In genomic region chr1:235948774-235949427, GRCh38 we compare ENCODE assay signal across 17 cellular contexts.
A peak's percentile ranks its signal among the peaks of the same experiment; 100 is the strongest.
DNase-seq lines count a peak whose midpoint lies in the region; ATAC-seq and TF ChIP-seq lines count a peak whose summit lies in the region.
"Had no signal": no experiment of that assay in that cellular context is flagged by ENCODE, and none has a peak within 500 bp of the region (broad histone marks: within the 10 kb centered on the region; RNA-seq: fewer than 3 reads in every experiment).

No MANE protein-coding gene starts in this region.

- no peak overlapping the region for H3K4me3 Mint-ChIP-seq in naive thymus-derived CD4-positive, alpha-beta T cell

- TF ChIP-seq CTCF in Panc1 (IDR thresholded peaks at IDR 0.05) (no peak), gastroesophageal sphincter (IDR thresholded peaks at IDR 0.05) (no peak), spleen (IDR thresholded peaks at IDR 0.05 in 8 of 11, conservative IDR thresholded peaks at IDR 0.05 in 3 of 11) (no peak), GM13977 (IDR thresholded peaks at IDR 0.05; ENCODE audit: extremely low read depth, insufficient read depth, missing control alignments) (no peak), body of pancreas (IDR thresholded peaks at IDR 0.05) (no peak)

- ATAC-seq in Panc1 (no peak), gastroesophageal sphincter (peak; percentile 23), body of pancreas (no peak)
- ATAC-seq in naive thymus-derived CD4-positive, alpha-beta T cell = no peak

- H3K27ac ChIP-seq in BLaER1 treated with 17β-estradiol and CSF1 and Interleukin-3, amounts not matched to agents 10 nM and 100 nM = peak overlapping the region in 9 of 11 experiments; percentile 90 to 99 (median 94); a peak in 17 of 22 replicates
- H3K27ac ChIP-seq in Panc1 (ENCODE audit: low read length) = peak overlapping the region; percentile 40; the same call in 1 of the 2 replicates
- H3K27ac ChIP-seq in gastroesophageal sphincter = no peak overlapping the region
- peak overlapping the region in 7 of 8 donors; percentile 12 to 93 (median 87) for H3K27ac ChIP-seq in spleen
- H3K27ac ChIP-seq in naive thymus-derived CD4-positive, alpha-beta T cell (ENCODE audit: low read depth, low read length) = no peak overlapping the region
- H3K27ac ChIP-seq in body of pancreas = no peak overlapping the region
- H3K27ac ChIP-seq: Peyer's patch had no signal

- DNase-seq in Panc1 (ENCODE audit: low read depth, low spot score) (no peak), spleen (no peak), dermis blood vessel endothelial cell (no peak), GM13977 (ENCODE audit: low spot score) (no peak), body of pancreas (no peak)
- no peak for DNase-seq in naive thymus-derived CD4-positive, alpha-beta T cell
- DNase-seq: NCI-H1105; NCI-H146; NCI-H2029; NCI-H2227 treated with DMSO at 0.1 percent for 48 hours; NCI-H510A; NCI-H748 treated with DMSO at 0.1 percent for 48 hours; NK-92 treated with Interleukin-12 subunit alpha and Interleukin-12 subunit beta, amount 100 ng/mL, for 24 hours; Peyer's patch had no signal

- H3K4me1 Mint-ChIP-seq in naive thymus-derived CD4-positive, alpha-beta T cell = peaks cover 18 to 30% (median 20%) of the 10 kb centered on the region in 7 donors

- BruUV-seq in Panc1 (replicated peaks; lab: Mats Ljungman, UMichigan) = no TSS peak

- 58 to 78% methylated on average over 3 of the region's 4 CpGs for WGBS in gastroesophageal sphincter (ENCODE audit: low coverage in 1 of 2), 2 donors
- 71 to 80% (median 75%) methylated on average over 4 of the region's 4 CpGs for WGBS in spleen, 5 donors
- 72 to 88% methylated on average over 4 of the region's 4 CpGs for WGBS in body of pancreas, 2 donors

- peaks cover 0 to 5% (median 0%) of the 10 kb centered on the region in 5 donors for H3K27me3 Mint-ChIP-seq in naive thymus-derived CD4-positive, alpha-beta T cell
- H3K27me3 Mint-ChIP-seq: IgD-negative memory B cell had no signal

- in situ Hi-C loops in Panc1 (cut with HindIII; ENCODE audit: low pct_unique_long_range_greater_than_20kb, low sequenced_read_pairs) = no loop called here
- in situ Hi-C loops in GM13977 (cut with MboI; ENCODE audit: low pct_unique_long_range_greater_than_20kb, low sequenced_read_pairs, unreplicated experiment) = loop anchor here (10.0 kb wide), 1 partner anchor 64 kb away; no protein-coding TSS in a partner anchor

- H3K9me3 ChIP-seq in BLaER1 treated with 17β-estradiol and CSF1 and Interleukin-3, amounts not matched to agents 10 nM and 100 nM (replicated peaks in 1 of 11) = no peaks in the 10 kb centered on the region
- H3K9me3 ChIP-seq in Panc1 (ENCODE audit: control insufficient read depth, insufficient read depth, low read depth, low read length) = no peaks in the 10 kb centered on the region
- H3K9me3 ChIP-seq in gastroesophageal sphincter = no peaks in the 10 kb centered on the region
- no peaks in the 10 kb centered on the region for H3K9me3 ChIP-seq in spleen
- H3K9me3 ChIP-seq in naive thymus-derived CD4-positive, alpha-beta T cell (ENCODE audit: control insufficient read depth in 2 of 3, low read length in 3 of 3) = no peaks in the 10 kb centered on the region
- H3K9me3 ChIP-seq in body of pancreas = no peaks in the 10 kb centered on the region
- H3K9me3 ChIP-seq: Peyer's patch had no signal

- H3K9me3 Mint-ChIP-seq in naive thymus-derived CD4-positive, alpha-beta T cell = no peaks in the 10 kb centered on the region
- H3K9me3 Mint-ChIP-seq: IgD-negative memory B cell had no signal

- intact Hi-C loops in Panc1 (cut with micrococcal nuclease; ENCODE audit: unreplicated experiment) (no loop called here), spleen (cut with DNase I; ENCODE audit: low total_unique reads) (no loop called here), body of pancreas (cut with DNase I) (no loop called here)
- intact Hi-C loops in naive thymus-derived CD4-positive, alpha-beta T cell (cut with micrococcal nuclease) = no loop called here

- peak overlapping the region in 2 of 11 experiments; percentile 37 to 51; a peak in 4 of 22 replicates for H3K9ac ChIP-seq in BLaER1 treated with 17β-estradiol and CSF1 and Interleukin-3, amounts not matched to agents 10 nM and 100 nM

- H3K4me1 ChIP-seq in BLaER1 treated with 17β-estradiol and CSF1 and Interleukin-3, amounts not matched to agents 10 nM and 100 nM = peaks cover 34 to 100% (median 84%) of the 10 kb centered on the region in 10 experiments
- peaks cover 9% of the 10 kb centered on the region for H3K4me1 ChIP-seq in Panc1 (ENCODE audit: control insufficient read depth, insufficient read depth, low read length)
- no peaks in the 10 kb centered on the region for H3K4me1 ChIP-seq in gastroesophageal sphincter
- peaks cover 32 to 98% (median 75%) of the 10 kb centered on the region in 6 donors for H3K4me1 ChIP-seq in spleen
- peaks cover 10 to 12% of the 10 kb centered on the region in 2 donors for H3K4me1 ChIP-seq in naive thymus-derived CD4-positive, alpha-beta T cell (ENCODE audit: control insufficient read depth in 2 of 2, insufficient read depth in 2 of 2, low read length in 2 of 2)
- H3K4me1 ChIP-seq in body of pancreas = no peaks in the 10 kb centered on the region

- no peaks in the 10 kb centered on the region for H3K36me3 ChIP-seq in BLaER1 treated with 17β-estradiol and CSF1 and Interleukin-3, amounts not matched to agents 10 nM and 100 nM
- no peaks in the 10 kb centered on the region for H3K36me3 ChIP-seq in Panc1 (ENCODE audit: control insufficient read depth, insufficient read depth, low read length)
- H3K36me3 ChIP-seq in gastroesophageal sphincter = no peaks in the 10 kb centered on the region
- H3K36me3 ChIP-seq in spleen = no peaks in the 10 kb centered on the region
- no peaks in the 10 kb centered on the region for H3K36me3 ChIP-seq in naive thymus-derived CD4-positive, alpha-beta T cell (ENCODE audit: control insufficient read depth in 2 of 3, insufficient read depth in 3 of 3, low read length in 3 of 3)
- H3K36me3 ChIP-seq in body of pancreas (replicated peaks in 1 of 2; ENCODE audit: insufficient read depth in 1 of 2, low read depth in 2 of 2) = no peaks in the 10 kb centered on the region
- H3K36me3 ChIP-seq: Peyer's patch had no signal

- TF ChIP-seq POLR2A in gastroesophageal sphincter (IDR thresholded peaks at IDR 0.05) (no peak), spleen (IDR thresholded peaks at IDR 0.05) (no peak), body of pancreas (IDR thresholded peaks at IDR 0.05) (no peak)

- POLR2A ChIA-PET in Panc1 (lab: Charles Lee) = interaction anchor here (0.6 kb wide), 1 partner anchor 244 kb away, joined by 5 read pairs; no protein-coding TSS in a partner anchor
- POLR2A ChIA-PET in naive thymus-derived CD4-positive, alpha-beta T cell (lab: Charles Lee) = no interaction called here

- peaks cover 0 to 2% (median 0%) of the 10 kb centered on the region in 5 donors for H3K36me3 Mint-ChIP-seq in naive thymus-derived CD4-positive, alpha-beta T cell

- H3K27ac Mint-ChIP-seq in naive thymus-derived CD4-positive, alpha-beta T cell = no peak overlapping the region

- H3K4me2 ChIP-seq in BLaER1 treated with 17β-estradiol and CSF1 and Interleukin-3, amounts not matched to agents 10 nM and 100 nM = peak overlapping the region; percentile 36 to 94 (median 54)

- CTCF ChIA-PET in Panc1 (lab: Charles Lee) = no interaction called here
- CTCF ChIA-PET in naive thymus-derived CD4-positive, alpha-beta T cell (lab: Charles Lee) = interaction anchor here (1.0 kb wide), 1 partner anchor 22 kb away, joined by 4 read pairs; no protein-coding TSS in a partner anchor

- no peak for TF ChIP-seq EP300 in gastroesophageal sphincter (IDR thresholded peaks at IDR 0.05)

- no peaks in the 10 kb centered on the region for H4K20me1 ChIP-seq in BLaER1 treated with 17β-estradiol and CSF1 and Interleukin-3, amounts not matched to agents 10 nM and 100 nM

- no peaks in the 10 kb centered on the region for H3K27me3 ChIP-seq in BLaER1 treated with 17β-estradiol and CSF1 and Interleukin-3, amounts not matched to agents 10 nM and 100 nM
- H3K27me3 ChIP-seq in Panc1 (ENCODE audit: control insufficient read depth, insufficient read depth, low read length) (no peaks in the 10 kb centered on the region), gastroesophageal sphincter (no peaks in the 10 kb centered on the region), spleen (replicated peaks in 1 of 7) (no peaks in the 10 kb centered on the region), body of pancreas (no peaks in the 10 kb centered on the region)
- no peaks in the 10 kb centered on the region for H3K27me3 ChIP-seq in naive thymus-derived CD4-positive, alpha-beta T cell (ENCODE audit: control insufficient read depth in 2 of 2, insufficient read depth in 2 of 2, low read length in 2 of 2)
- H3K27me3 ChIP-seq: Peyer's patch had no signal

- no peak overlapping the region for H3K4me3 ChIP-seq in BLaER1 treated with 17β-estradiol and CSF1 and Interleukin-3, amounts not matched to agents 10 nM and 100 nM
- H3K4me3 ChIP-seq in Panc1 (ENCODE audit: low read depth in 2 of 2, low read length in 2 of 2) (no peak overlapping the region), gastroesophageal sphincter (no peak overlapping the region), spleen (no peak overlapping the region), body of pancreas (no peak overlapping the region)
- H3K4me3 ChIP-seq in naive thymus-derived CD4-positive, alpha-beta T cell (ENCODE audit: low read length) = no peak overlapping the region
- H3K4me3 ChIP-seq: Peyer's patch had no signal

Comparison
In these comparisons a context has a peak if more than half of its experiments do, and no peak if none do; other contexts are left out.
1. H3K27ac ChIP-seq: peak in BLaER1 treated with 17β-estradiol and CSF1 and Interleukin-3, amounts not matched to agents 10 nM and 100 nM (9 of 11), Panc1 (single experiment) and spleen (7 of 8); none in gastroesophageal sphincter (0 of 4), naive thymus-derived CD4-positive, alpha-beta T cell (single experiment) and body of pancreas (0 of 4).